ENCODE assay signal across 19 cellular contexts in genomic region chrX:150990910-150991309, GRCh38.
"Had no signal": no experiment of that assay in that cellular context is flagged by ENCODE, and none has a peak within 500 bp of the region (broad histone marks: within the 10 kb centered on the region; RNA-seq: fewer than 3 reads in every experiment).

No MANE protein-coding gene starts in this region.

- H3K36me3 ChIP-seq: colonic mucosa, ovary, suprapubic skin, upper lobe of left lung had no signal

- H3K9me3 Mint-ChIP-seq: activated CD8-positive, alpha-beta T cell treated with anti-CD3 and anti-CD28 coated beads for 36 hours; activated naive CD8-positive, alpha-beta T cell treated with anti-CD3 and anti-CD28 coated beads for 36 hours; activated T-cell treated with anti-CD3 and anti-CD28 coated beads, Interleukin-2, amount 50 U/mL, for 72 hours; neural crest cell had no signal

- ATAC-seq: activated CD4-positive, alpha-beta T cell treated with anti-CD3 and anti-CD28 coated beads for 36 hours; activated CD8-positive, alpha-beta T cell treated with anti-CD3 and anti-CD28 coated beads for 36 hours; activated T-cell treated with anti-CD3 and anti-CD28 coated beads, Interleukin-2, amount 50 U/mL, for 72 hours; stimulated activated naive CD8-positive, alpha-beta T cell treated with anti-CD3 and anti-CD28 coated beads, Interleukin-15, Interleukin-2, amounts not matched to agents 100 U/mL and 50 U/mL, for 24 hours had no signal

- H3K9me3 ChIP-seq: colonic mucosa, ovary, suprapubic skin, upper lobe of left lung had no signal

- H3K27me3 ChIP-seq: colonic mucosa, ovary, suprapubic skin, upper lobe of left lung had no signal

- H3K27ac ChIP-seq: colonic mucosa, ovary, suprapubic skin, upper lobe of left lung, VCaP had no signal

- H3K4me3 Mint-ChIP-seq: activated CD4-positive, alpha-beta T cell treated with anti-CD3 and anti-CD28 coated beads for 36 hours; activated CD8-positive, alpha-beta T cell treated with anti-CD3 and anti-CD28 coated beads for 36 hours; activated naive CD8-positive, alpha-beta T cell treated with anti-CD3 and anti-CD28 coated beads for 36 hours; activated T-cell treated with anti-CD3 and anti-CD28 coated beads, Interleukin-2, amount 50 U/mL, for 72 hours had no signal

- H3K4me1 ChIP-seq: colonic mucosa, suprapubic skin, upper lobe of left lung had no signal

- DNase-seq: activated CD4-positive, alpha-beta T cell treated with anti-CD3 and anti-CD28 coated beads for 36 hours; activated CD8-positive, alpha-beta memory T cell treated with anti-CD3 and anti-CD28 coated beads, Interleukin-2, amount 50 U/mL, for 4 hours; activated CD8-positive, alpha-beta T cell treated with anti-CD3 and anti-CD28 coated beads for 36 hours; activated gamma-delta T cell treated with Interleukin-2 at 50 U/mL for 16 hours; activated naive CD8-positive, alpha-beta T cell treated with anti-CD3 and anti-CD28 coated beads for 36 hours; activated T-cell treated with anti-CD3 and anti-CD28 coated beads, Interleukin-2, amount 50 U/mL, for 72 hours; aorta; colonic mucosa; effector CD4-positive, alpha-beta T cell; foreskin melanocyte; head of caudate nucleus; ovary; stimulated activated CD4-positive, alpha-beta T cell treated with anti-CD3 and anti-CD28 coated beads, Interleukin-4, amount 100 ng/mL, for 1 hour; stimulated activated CD8-positive, alpha-beta memory T cell treated with anti-CD3 and anti-CD28 coated beads, Interleukin-4, amount 100 ng/mL, for 48 hours; stimulated activated naive CD8-positive, alpha-beta T cell treated with anti-CD3 and anti-CD28 coated beads, Interleukin-15, Interleukin-2, amounts not matched to agents 100 U/mL and 50 U/mL, for 24 hours; upper lobe of left lung had no signal

- H3K4me3 ChIP-seq: colonic mucosa, ovary, suprapubic skin, upper lobe of left lung had no signal

- H3K4me1 Mint-ChIP-seq: activated CD4-positive, alpha-beta T cell treated with anti-CD3 and anti-CD28 coated beads for 36 hours; activated naive CD8-positive, alpha-beta T cell treated with anti-CD3 and anti-CD28 coated beads for 36 hours had no signal

- H3K27ac Mint-ChIP-seq: activated CD4-positive, alpha-beta T cell treated with anti-CD3 and anti-CD28 coated beads for 36 hours; activated CD8-positive, alpha-beta T cell treated with anti-CD3 and anti-CD28 coated beads for 36 hours; activated naive CD8-positive, alpha-beta T cell treated with anti-CD3 and anti-CD28 coated beads for 36 hours; activated T-cell treated with anti-CD3 and anti-CD28 coated beads, Interleukin-2, amount 50 U/mL, for 72 hours had no signal
